ENCODE assay signal across 8 cellular contexts in genomic region chr16:67936124-67936875, GRCh38. TPM values are rescaled to one million over a fixed set of nuclear protein-coding genes. Genes with fewer than 3 reads are reported as not detected.
DNase-seq lines count a peak whose midpoint lies in the region; ATAC-seq and TF ChIP-seq lines count a peak whose summit lies in the region.

Gene PSMB10 (minus strand): TSS chr16:67936850. CDS start chr16:67936749, 101 bp downstream.

- H4K20me1 ChIP-seq in BLaER1 treated with 17β-estradiol and CSF1 and Interleukin-3, amounts not matched to agents 10 nM and 100 nM, result peaks cover 19 to 43% (median 38%) of the 10 kb centered on the region in 11 experiments

- ATAC-seq in GM19035 (IDR thresholded peaks at IDR 0.05; ENCODE audit: unreplicated experiment), result peak; percentile 3
- no peak for ATAC-seq in GM19328 (IDR thresholded peaks at IDR 0.05; ENCODE audit: unreplicated experiment)

- peaks cover 40 to 60% (median 47%) of the 10 kb centered on the region in 10 experiments for H3K4me1 ChIP-seq in BLaER1 treated with 17β-estradiol and CSF1 and Interleukin-3, amounts not matched to agents 10 nM and 100 nM
- H3K4me1 ChIP-seq in esophagus muscularis mucosa (peaks cover 19 to 42% (median 35%) of the 10 kb centered on the region in 4 donors), muscle layer of duodenum (ENCODE audit: control insufficient read depth in 1 of 2, insufficient read depth in 2 of 2, low read length in 2 of 2) (peaks cover 0 to 26% of the 10 kb centered on the region in 2 donors), testis (peaks cover 24% of the 10 kb centered on the region)

- H3K4me3 ChIP-seq in BLaER1 treated with 17β-estradiol and CSF1 and Interleukin-3, amounts not matched to agents 10 nM and 100 nM, result peak within 1 kb of the TSS; percentile 73 to 97 (median 90)
- peak within 1 kb of the TSS; percentile 98 for H3K4me3 ChIP-seq in MG63
- H3K4me3 ChIP-seq in esophagus muscularis mucosa, result peak within 1 kb of the TSS; percentile 73 to 96 (median 88)
- H3K4me3 ChIP-seq in muscle layer of duodenum (ENCODE audit: low read depth in 1 of 2, low read length in 2 of 2), result peak within 1 kb of the TSS; percentile 91 to 92
- H3K4me3 ChIP-seq in testis, result peak within 1 kb of the TSS; percentile 70 to 85

- no peaks in the 10 kb centered on the region for H3K9me3 ChIP-seq in BLaER1 treated with 17β-estradiol and CSF1 and Interleukin-3, amounts not matched to agents 10 nM and 100 nM (replicated peaks in 1 of 11)
- H3K9me3 ChIP-seq in MG63 (no peaks in the 10 kb centered on the region), esophagus muscularis mucosa (no peaks in the 10 kb centered on the region), muscle layer of duodenum (ENCODE audit: control insufficient read depth in 1 of 2, low read length in 2 of 2) (no peaks in the 10 kb centered on the region), testis (no peaks in the 10 kb centered on the region)

- H3K27ac ChIP-seq in BLaER1 treated with 17β-estradiol and CSF1 and Interleukin-3, amounts not matched to agents 10 nM and 100 nM, result peak within 1 kb of the TSS; percentile 81 to 98 (median 94)
- H3K27ac ChIP-seq in esophagus muscularis mucosa (replicated peaks in 1 of 4), result peak within 1 kb of the TSS; percentile 86 to 93 (median 92)
- peak within 1 kb of the TSS; percentile 89 for H3K27ac ChIP-seq in muscle layer of duodenum (ENCODE audit: low read length)
- peak within 1 kb of the TSS; percentile 60 to 94 for H3K27ac ChIP-seq in testis

- peak within 1 kb of the TSS; percentile 89 to 98 (median 93) for H3K9ac ChIP-seq in BLaER1 treated with 17β-estradiol and CSF1 and Interleukin-3, amounts not matched to agents 10 nM and 100 nM

- H3K27me3 ChIP-seq in BLaER1 treated with 17β-estradiol and CSF1 and Interleukin-3, amounts not matched to agents 10 nM and 100 nM, result no peaks in the 10 kb centered on the region
- no peaks in the 10 kb centered on the region for H3K27me3 ChIP-seq in MG63
- no peaks in the 10 kb centered on the region for H3K27me3 ChIP-seq in esophagus muscularis mucosa
- H3K27me3 ChIP-seq in muscle layer of duodenum (ENCODE audit: low read depth, low read length), result no peaks in the 10 kb centered on the region
- H3K27me3 ChIP-seq in testis, result no peaks in the 10 kb centered on the region

- peaks cover 32 to 57% (median 41%) of the 10 kb centered on the region in 11 experiments for H3K36me3 ChIP-seq in BLaER1 treated with 17β-estradiol and CSF1 and Interleukin-3, amounts not matched to agents 10 nM and 100 nM
- peaks cover 2% of the 10 kb centered on the region for H3K36me3 ChIP-seq in MG63
- H3K36me3 ChIP-seq in esophagus muscularis mucosa, result peaks cover 5 to 51% (median 33%) of the 10 kb centered on the region in 4 donors
- peaks cover 9 to 15% of the 10 kb centered on the region in 2 donors for H3K36me3 ChIP-seq in muscle layer of duodenum (ENCODE audit: control insufficient read depth in 1 of 2, insufficient read depth in 2 of 2, low read length in 2 of 2)
- H3K36me3 ChIP-seq in testis (ENCODE audit: low read depth, missing control alignments), result no peaks in the 10 kb centered on the region

- TF ChIP-seq POLR2A in esophagus muscularis mucosa (IDR thresholded peaks at IDR 0.05; ENCODE audit: low read depth) (no peak), testis (IDR thresholded peaks at IDR 0.05) (no peak)

- TF ChIP-seq CTCF in esophagus muscularis mucosa (IDR thresholded peaks at IDR 0.05) (no peak), testis (IDR thresholded peaks at IDR 0.05) (no peak)

- intact Hi-C loops in esophagus muscularis mucosa (cut with DNase I), result no loop called here
- intact Hi-C loops in testis (cut with DNase I; ENCODE audit: low total_unique reads), result no loop called here

- no peak for TF ChIP-seq EP300 in esophagus muscularis mucosa (IDR thresholded peaks at IDR 0.05)

- peak within 1 kb of the TSS; percentile 75 to 96 (median 94) for H3K4me2 ChIP-seq in BLaER1 treated with 17β-estradiol and CSF1 and Interleukin-3, amounts not matched to agents 10 nM and 100 nM

- under 1% methylated on average over 32 of the region's 54 CpGs for WGBS in esophagus muscularis mucosa
- WGBS in testis, 2 donors, result 1% methylated on average over 31 to 54 of the region's 54 CpGs

- peak; percentile 35 for DNase-seq in MG63
- peak; percentile 37 for DNase-seq in activated T-cell treated with anti-CD3 and anti-CD28 coated beads for 1 hour (ENCODE audit: low read depth)
- DNase-seq in esophagus muscularis mucosa (ENCODE audit: extremely low spot score), result no peak
- peak; percentile 73 for DNase-seq in testis

RNA-seq across cellular contexts. Expression of gene PSMB10, which starts in this region (rescaled TPM):
- 8.8 and 12.7 TPM in 2 replicates for total RNA-seq in MG63 (2014; rRNA removed; shearing (Covaris generic); ENCODE audit: low replicate concordance)
- total RNA-seq in esophagus muscularis mucosa, result 10 to 100 TPM; 17.2 to 51.6 (median 36.1) TPM
- 10 to 100 TPM; 13.2 to 14.2 TPM for total RNA-seq in testis
- 49.1 TPM for polyA plus RNA-seq in testis (ENCODE audit: insufficient read depth, low read depth, low replicate concordance)
